25 cellular contexts compared by ENCODE assay signal in the genomic region with DNA sequence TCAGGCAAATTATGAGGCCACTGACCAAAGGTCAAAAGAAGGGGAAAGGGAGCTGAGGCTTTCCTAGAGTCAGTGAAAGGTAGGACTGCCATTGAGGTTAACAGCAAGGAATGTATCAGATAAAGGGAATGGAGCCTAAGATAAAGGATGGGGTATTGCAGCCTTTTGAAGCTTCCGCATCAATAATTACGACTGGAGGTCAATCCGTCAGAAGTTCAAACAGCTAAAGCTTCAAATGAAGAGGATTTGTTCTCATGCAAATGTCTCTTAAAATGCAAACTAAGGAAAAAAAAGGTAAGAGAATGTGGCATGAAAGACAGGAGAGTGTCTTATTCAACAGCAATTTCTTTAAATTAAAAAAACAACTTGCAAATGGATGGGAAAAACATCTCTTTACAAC.
"Had no signal": no experiment of that assay in that cellular context is flagged by ENCODE, and none has a peak within 500 bp of the region (broad histone marks: within the 10 kb centered on the region; RNA-seq: fewer than 3 reads in every experiment).

No MANE protein-coding gene starts in this region.

- H2AFZ ChIP-seq: parathyroid adenoma had no signal

- H3K27ac Mint-ChIP-seq: activated naive CD4-positive, alpha-beta T cell treated with anti-CD3 and anti-CD28 coated beads, Interleukin-2, amount 50 U/mL, for 72 hours; effector memory CD8-positive, alpha-beta T cell; nephron had no signal

- H3K79me2 ChIP-seq: parathyroid adenoma had no signal

- H3K27me3 Mint-ChIP-seq: central memory CD8-positive, alpha-beta T cell; effector memory CD8-positive, alpha-beta T cell had no signal

- H3K36me3 Mint-ChIP-seq: activated naive CD4-positive, alpha-beta T cell treated with anti-CD3 and anti-CD28 coated beads, Interleukin-2, amount 50 U/mL, for 72 hours had no signal

- H3K9me3 ChIP-seq: adrenal gland, esophagus squamous epithelium, gastrocnemius medialis, heart left ventricle had no signal

- FAIRE-seq: colon, TTC549, urothelium cell line had no signal

- DNase-seq: activated CD4-positive, alpha-beta T cell treated with anti-CD3 and anti-CD28 coated beads for 1 hour; activated CD4-positive, alpha-beta T cell treated with anti-CD3 and anti-CD28 coated beads, Interleukin-2, amount 50 U/mL, for 1 hour; activated T-cell treated with anti-CD3 and anti-CD28 coated beads, Interleukin-2, amount 50 U/mL, for 1 hour; adrenal gland; dorsolateral prefrontal cortex; effector memory CD8-positive, alpha-beta T cell; esophagus squamous epithelium; gastrocnemius medialis; heart left ventricle; islet precursor cell; left cardiac atrium; nucleus accumbens; right cardiac atrium; stomach; T-helper 1 cell; transverse colon; WERI-Rb-1 had no signal

- H3K4me3 ChIP-seq: adrenal gland, breast epithelium, dorsolateral prefrontal cortex, esophagus squamous epithelium, gastrocnemius medialis, heart left ventricle, stomach, transverse colon had no signal

- H3K9ac ChIP-seq: parathyroid adenoma had no signal

- H3K27ac ChIP-seq: adrenal gland, breast epithelium, dorsolateral prefrontal cortex, gastrocnemius medialis, heart left ventricle, parathyroid adenoma, stomach, WERI-Rb-1 had no signal

- H3K9me3 Mint-ChIP-seq: central memory CD8-positive, alpha-beta T cell; nephron had no signal

- H3K4me1 ChIP-seq: adrenal gland, breast epithelium, gastrocnemius medialis, heart left ventricle, parathyroid adenoma had no signal

- H3K4me1 Mint-ChIP-seq: central memory CD8-positive, alpha-beta T cell; nephron had no signal

- H3K36me3 ChIP-seq: adrenal gland, breast epithelium, esophagus squamous epithelium, gastrocnemius medialis, heart left ventricle, stomach, transverse colon, WERI-Rb-1 had no signal

- H3K27me3 ChIP-seq: adrenal gland, breast epithelium, dorsolateral prefrontal cortex, esophagus squamous epithelium, gastrocnemius medialis, heart left ventricle, stomach, transverse colon had no signal

- H3K4me3 Mint-ChIP-seq: central memory CD8-positive, alpha-beta T cell; effector memory CD8-positive, alpha-beta T cell; nephron had no signal
